ENCODE assay signal across 8 cellular contexts in the genomic region with DNA sequence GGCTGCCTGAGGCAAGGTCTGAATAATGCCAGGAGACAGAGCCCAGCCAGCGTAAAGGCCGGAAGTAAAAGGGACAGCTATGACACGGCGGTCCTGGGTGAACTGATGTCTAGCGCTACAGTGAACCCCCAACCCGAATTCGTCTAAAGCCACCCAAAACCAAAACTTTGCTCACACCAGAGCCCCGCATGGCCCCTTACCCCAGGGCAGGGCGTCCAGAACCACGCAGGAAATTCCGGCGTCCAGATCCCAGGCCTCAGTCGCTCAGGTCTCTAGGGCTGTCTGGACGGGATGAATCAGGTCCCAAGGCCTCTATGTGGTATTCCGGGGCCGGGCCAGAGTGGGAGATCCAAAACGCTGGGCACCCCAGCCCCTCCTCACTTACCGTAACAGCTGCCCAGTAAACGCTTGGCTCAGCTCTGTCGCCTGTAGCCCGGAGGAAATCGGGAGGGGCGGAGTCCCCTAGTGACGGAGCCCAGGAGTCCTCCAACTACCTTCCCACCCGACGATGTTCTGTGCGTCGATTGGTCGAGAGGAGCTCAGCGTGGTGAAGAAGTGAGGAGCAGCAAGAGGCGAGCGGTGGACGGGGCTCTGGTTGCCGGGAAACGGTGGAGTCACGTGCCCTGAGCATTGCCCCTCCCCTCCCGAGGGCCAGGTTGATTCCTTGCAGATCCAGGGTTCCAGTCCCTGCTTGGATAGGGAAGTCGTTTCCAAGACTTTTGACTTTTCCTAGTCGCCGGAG.
A peak's percentile ranks its signal among the peaks of the same experiment; 100 is the strongest.
DNase-seq lines count a peak whose midpoint lies in the region; ATAC-seq, FAIRE-seq and TF ChIP-seq lines count a peak whose summit lies in the region.

TSS of gene CCDC32 (minus strand) at position 452 of the 742 bp plus-strand sequence. CDS start 2,027 bp downstream, outside the sequence.

- ATAC-seq in GM19035 (IDR thresholded peaks at IDR 0.05; ENCODE audit: unreplicated experiment): peak; percentile 93
- peak; percentile 96 for ATAC-seq in HG03354 (IDR thresholded peaks at IDR 0.05; ENCODE audit: poor library complexity, severe bottlenecking, unreplicated experiment)
- ATAC-seq in activated CD4-positive, CD25-positive, alpha-beta regulatory T cell treated with anti-CD3 and anti-CD28 coated beads, Interleukin-2, amount 50 U/mL, for 24 hours: peak; percentile 96 to 97

- DNase-seq in AG09319 (ENCODE audit: extremely low read depth, low read depth) (peak; percentile 93), NCI-H446 treated with DMSO at 0.1 percent for 48 hours (lab: John Stamatoyannopoulos, UW) (peak; percentile 97), cerebellar cortex (ENCODE audit: low spot score) (peak; percentile 100)
- peak; percentile 91 for DNase-seq in stimulated activated CD4-positive, alpha-beta T cell treated with anti-CD3 and anti-CD28 coated beads, Interleukin-12 subunit alpha, Interleukin-12 subunit beta, amount 100 ng/mL, for 4 hours

- no peak for TF ChIP-seq CTCF in AG09319 (IDR thresholded peaks at IDR 0.05; ENCODE audit: low read depth, low read length)

- peak; percentile 80 for FAIRE-seq in islet of Langerhans (lab: Jason Lieb, UNC)

Comparison
In these comparisons a context has a peak if more than half of its experiments do, and no peak if none do; other contexts are left out.
1. Peak in every context shown above with its lines: DNase-seq and ATAC-seq.